Comparison of ENCODE assay signal across 8 cellular contexts in genomic region chr1:44835738-44836675, GRCh38. TPM values are rescaled to one million over a fixed set of nuclear protein-coding genes. Genes with fewer than 3 reads are reported as not detected.
DNase-seq lines count a peak whose midpoint lies in the region; ATAC-seq, FAIRE-seq and TF ChIP-seq lines count a peak whose summit lies in the region.

No MANE protein-coding gene starts in this region.

- H4K20me1 ChIP-seq in SK-N-SH (ENCODE audit: insufficient read depth): no peaks in the 10 kb centered on the region

- POLR2A ChIA-PET in SK-N-SH (lab: Yijun Ruan, JAX): interaction anchor here (1.4 kb wide), 1 partner anchor 176 kb away, joined by 4 read pairs; the partner anchor contains the start of gene UROD

- H3K27ac Mint-ChIP-seq in activated naive CD4-positive, alpha-beta T cell treated with anti-CD3 and anti-CD28 coated beads, Interleukin-2, amount 10 ng/mL, durations not matched to agents 7 days and 5 days: no peak overlapping the region

- no peak overlapping the region for H3K9ac ChIP-seq in SK-N-SH

- H3K4me3 Mint-ChIP-seq in activated naive CD4-positive, alpha-beta T cell treated with anti-CD3 and anti-CD28 coated beads, Interleukin-2, amount 10 ng/mL, durations not matched to agents 7 days and 5 days: no peak overlapping the region

- no peak overlapping the region for H3K4me2 ChIP-seq in SK-N-SH

- TF ChIP-seq EP300 in SK-N-SH (IDR thresholded peaks at IDR 0.05; ENCODE audit: borderline replicate concordance in 1 of 2, low read depth in 1 of 2, low read length in 1 of 2): no peak

- no peak overlapping the region for H3K4me3 ChIP-seq in SK-N-SH (ENCODE audit: low read depth in 2 of 2, low read length in 1 of 2)

- no peak overlapping the region for H3K27ac ChIP-seq in SK-N-SH (ENCODE audit: low read depth in 2 of 2, low read length in 1 of 2)

- CTCF ChIA-PET in SK-N-SH (lab: Yijun Ruan, JAX): interaction anchor here (0.6 to 2.1 kb wide), 24 partner anchors 8 to 689 kb away, joined by 3 to 12 read pairs (median 4); partner anchors contain the start of genes BTBD19, HECTD3 and UROD
- CTCF ChIA-PET in activated naive CD4-positive, alpha-beta T cell treated with anti-CD3 and anti-CD28 coated beads, Interleukin-2, amount 10 ng/mL, durations not matched to agents 7 days and 5 days (lab: Charles Lee): interaction anchor here (0.6 to 2.9 kb wide), 23 partner anchors 10 to 664 kb away, joined by 3 to 13 read pairs (median 4); partner anchors contain the start of genes CCDC163, DYNLT4, HECTD3 and MMACHC

- no peak overlapping the region for H2AFZ ChIP-seq in SK-N-SH (ENCODE audit: low read depth)

- no peaks in the 10 kb centered on the region for H3K36me3 Mint-ChIP-seq in activated naive CD4-positive, alpha-beta T cell treated with anti-CD3 and anti-CD28 coated beads, Interleukin-2, amount 10 ng/mL, durations not matched to agents 7 days and 5 days

- H3K27me3 ChIP-seq in SK-N-SH (ENCODE audit: insufficient read depth): no peaks in the 10 kb centered on the region

- H3K36me3 ChIP-seq in SK-N-SH (replicated peaks in 1 of 2; ENCODE audit: control insufficient read depth in 1 of 2, insufficient read depth in 2 of 2, low read length in 1 of 2): no peaks in the 10 kb centered on the region

- no peaks in the 10 kb centered on the region for H3K9me3 ChIP-seq in SK-N-SH

- H3K4me1 ChIP-seq in SK-N-SH (ENCODE audit: control insufficient read depth in 1 of 2, insufficient read depth in 2 of 2, low read depth in 1 of 2, low read length in 1 of 2): peaks cover 0 to 2% of the 10 kb centered on the region in 2 experiments; a peak in 1 of 4 replicates

- H3F3A ChIP-seq in SK-N-SH (replicated peaks; ENCODE audit: insufficient read depth): peaks cover 3% of the 10 kb centered on the region

- peaks cover 8% of the 10 kb centered on the region for H3K27me3 Mint-ChIP-seq in activated naive CD4-positive, alpha-beta T cell treated with anti-CD3 and anti-CD28 coated beads, Interleukin-2, amount 10 ng/mL, durations not matched to agents 7 days and 5 days

- intact Hi-C loops in Right ventricle myocardium inferior (cut with DNase I) (loop anchor here (2.0 kb wide), 1 partner anchor 469 kb away; no protein-coding TSS in a partner anchor), posterior vena cava (cut with DNase I) (loop anchor here (10.0 kb wide), 2 partner anchors 51 to 179 kb away; partner anchors contain the start of genes BEST4 (in 1 of the 2), HECTD3 (in 1 of the 2) and UROD (in 1 of the 2))

- H3K79me2 ChIP-seq in SK-N-SH (ENCODE audit: insufficient read depth): no peaks in the 10 kb centered on the region

- DNase-seq in CMK (ENCODE audit: low read depth): peak; percentile 60
- DNase-seq in NCI-H1048 (lab: John Stamatoyannopoulos, UW): peak; percentile 19
- DNase-seq in SK-N-SH: peak; percentile 83
- peak; percentile 94 for DNase-seq in activated naive CD4-positive, alpha-beta T cell treated with anti-CD3 and anti-CD28 coated beads, Interleukin-2, amount 10 ng/mL, durations not matched to agents 7 days and 5 days
- peak; percentile 86 for DNase-seq in Right ventricle myocardium inferior (ENCODE audit: missing footprints)
- DNase-seq in posterior vena cava (ENCODE audit: low spot score): peak; percentile 96
- peak; percentile 84 for DNase-seq in urothelium cell line (ENCODE audit: low spot score)

- peaks cover 10% of the 10 kb centered on the region for H3K4me1 Mint-ChIP-seq in activated naive CD4-positive, alpha-beta T cell treated with anti-CD3 and anti-CD28 coated beads, Interleukin-2, amount 10 ng/mL, durations not matched to agents 7 days and 5 days

- H3K9me2 ChIP-seq in SK-N-SH: no peaks in the 10 kb centered on the region

- ATAC-seq in GM21619 (IDR thresholded peaks at IDR 0.05; ENCODE audit: unreplicated experiment) (peak; percentile 84), Right ventricle myocardium inferior (peak; percentile 86)

- TF ChIP-seq CTCF in SK-N-SH (IDR thresholded peaks at IDR 0.05): peak; percentile 87

- no peaks in the 10 kb centered on the region for H3K9me3 Mint-ChIP-seq in activated naive CD4-positive, alpha-beta T cell treated with anti-CD3 and anti-CD28 coated beads, Interleukin-2, amount 10 ng/mL, durations not matched to agents 7 days and 5 days

- peak; percentile 90 for TF ChIP-seq RAD21 in SK-N-SH (IDR thresholded peaks at IDR 0.05; ENCODE audit: low read length)

- 70% methylated on average over 23 of the region's 23 CpGs for WGBS in SK-N-SH (ENCODE audit: low lambda C conversion rate)

- FAIRE-seq in urothelium cell line (lab: Jason Lieb, UNC): peak; percentile 92

TF ChIP-seq in SK-N-SH, 30 proteins besides CTCF, POLR2A, EP300 and RAD21:
- TF ChIP-seq SMC3 (IDR thresholded peaks at IDR 0.05; ENCODE audit: low read depth, low read length) (peak; percentile 91), MXI1 (IDR thresholded peaks at IDR 0.05; ENCODE audit: low read depth, low read length) (peak; percentile 58; the same call in 1 of the 2 replicates), NRF1 (IDR thresholded peaks at IDR 0.05; ENCODE audit: low read depth, low read length) (no peak), CHD2 (IDR thresholded peaks at IDR 0.05; ENCODE audit: low read length, partially characterized antibody) (peak; percentile 30), PBX3 (IDR thresholded peaks at IDR 0.05) (no peak; the same call in 1 of the 2 replicates), RCOR1 (IDR thresholded peaks at IDR 0.05; ENCODE audit: low read length) (peak; percentile 49; the same call in 1 of the 2 replicates)

RNA-seq across cellular contexts. Expression of gene PTCH2, which starts 7.0 kb away (rescaled TPM):
- 1.0 and 1.2 TPM in 2 replicates for polyA plus RNA-seq in SK-N-SH (2012; rRNA removed)
- 0.36 and 0.52 TPM in 2 replicates for polyA plus RNA-seq in SK-N-SH (2012; cell fraction: cytosol; rRNA removed)
- 6.3 and 9.0 TPM in 2 replicates for polyA plus RNA-seq in SK-N-SH (2012; cell fraction: nucleus; rRNA removed)
- 0.43 TPM for total RNA-seq in Right ventricle myocardium inferior
- 1 to 10 TPM; 1.6 to 2.1 TPM for total RNA-seq in posterior vena cava

RNA-seq across cellular contexts. Expression of gene BTBD19, which starts 27.7 kb away (rescaled TPM):
- 36.9 and 37.9 TPM in 2 replicates for polyA plus RNA-seq in SK-N-SH (2012; rRNA removed)
- 7.5 and 10.1 TPM in 2 replicates for polyA plus RNA-seq in SK-N-SH (2012; cell fraction: cytosol; rRNA removed)
- polyA plus RNA-seq in SK-N-SH (2012; cell fraction: nucleus; rRNA removed): 265 and 277 TPM in 2 replicates
- total RNA-seq in Right ventricle myocardium inferior: 2.8 TPM
- 10 to 100 TPM; 13.5 to 22.2 TPM for total RNA-seq in posterior vena cava

RNA-seq across cellular contexts. Expression of gene DYNLT4, which starts 28.9 kb away (rescaled TPM):
- 0.37 and 0.61 TPM in 2 replicates for polyA plus RNA-seq in SK-N-SH (2012; rRNA removed)
- polyA plus RNA-seq in SK-N-SH (2012; cell fraction: cytosol; rRNA removed): 0.15 and 0.29 TPM in 2 replicates
- polyA plus RNA-seq in SK-N-SH (2012; cell fraction: nucleus; rRNA removed): 1.4 and 3.2 TPM in 2 replicates
- total RNA-seq in Right ventricle myocardium inferior (1.0 TPM), posterior vena cava (not detected)

RNA-seq across cellular contexts. Expression of gene PLK3, which starts 35.8 kb away (rescaled TPM):
- polyA plus RNA-seq in SK-N-SH (2012; rRNA removed): 68.3 and 82.8 TPM in 2 replicates
- 26.5 and 37.1 TPM in 2 replicates for polyA plus RNA-seq in SK-N-SH (2012; cell fraction: cytosol; rRNA removed)
- polyA plus RNA-seq in SK-N-SH (2012; cell fraction: nucleus; rRNA removed): 295 and 317 TPM in 2 replicates
- total RNA-seq in Right ventricle myocardium inferior: 6.4 TPM
- 10 to 100 TPM; 20.1 to 32.7 TPM for total RNA-seq in posterior vena cava

RNA-seq across cellular contexts. Expression of gene BEST4, which starts 48.0 kb away (rescaled TPM):
- 0.08 and 0.12 TPM in 2 replicates for polyA plus RNA-seq in SK-N-SH (2012; rRNA removed)
- 0.01 and 0.06 TPM in 2 replicates for polyA plus RNA-seq in SK-N-SH (2012; cell fraction: cytosol; rRNA removed)
- 0.89 and 1.4 TPM in 2 replicates for polyA plus RNA-seq in SK-N-SH (2012; cell fraction: nucleus; rRNA removed)
- total RNA-seq in Right ventricle myocardium inferior (not detected), posterior vena cava (under 1 TPM; 0.37 to 0.38 TPM)

Comparison
In these comparisons a context has a peak if more than half of its experiments do, and no peak if none do; other contexts are left out.
1. DNase-seq: peak in every context shown above with its lines; median percentile 96 in posterior vena cava; 94 in activated naive CD4-positive, alpha-beta T cell treated with anti-CD3 and anti-CD28 coated beads, Interleukin-2, amount 10 ng/mL, durations not matched to agents 7 days and 5 days; 86 in Right ventricle myocardium inferior; 84 in urothelium cell line; 83 in SK-N-SH; 60 in CMK; 19 in NCI-H1048.